8 cellular contexts compared by ENCODE assay signal in genomic region chr1:179877586-179878265, GRCh38. TPM values are rescaled to one million over a fixed set of nuclear protein-coding genes. Genes with fewer than 3 reads are reported as not detected.
DNase-seq lines count a peak whose midpoint lies in the region; ATAC-seq and TF ChIP-seq lines count a peak whose summit lies in the region.

Gene TOR1AIP2, minus strand, starts transcription at chr1:179877803. Its CDS starts 25,138 bp downstream, at chr1:179852665.

- H3K36me3 Mint-ChIP-seq in activated CD4-positive, alpha-beta memory T cell treated with anti-CD3 and anti-CD28 coated beads for 36 hours, result peaks cover 18% of the 10 kb centered on the region

- peak within 1 kb of the TSS; percentile 85 for H3K27ac Mint-ChIP-seq in activated CD4-positive, alpha-beta memory T cell treated with anti-CD3 and anti-CD28 coated beads for 36 hours

- 4 to 5% methylated on average over 31 of the region's 31 CpGs for whole genome bisulfite sequencing in lower leg skin, 2 donors

- H3K4me3 Mint-ChIP-seq in activated CD4-positive, alpha-beta memory T cell treated with anti-CD3 and anti-CD28 coated beads for 36 hours, result peak within 1 kb of the TSS; percentile 97

- CTCF ChIA-PET in activated CD4-positive, alpha-beta memory T cell treated with anti-CD3 and anti-CD28 coated beads for 36 hours (lab: Charles Lee), result interaction anchor here (2.3 kb wide), 1 partner anchor 10 kb away, joined by 12 read pairs; no protein-coding TSS in a partner anchor

- no peaks in the 10 kb centered on the region for H3K27me3 ChIP-seq in dorsolateral prefrontal cortex

- POLR2A ChIA-PET in activated CD4-positive, alpha-beta memory T cell treated with anti-CD3 and anti-CD28 coated beads for 36 hours (lab: Charles Lee), result no interaction called here

- H3K27ac ChIP-seq in C4-2B (peak within 1 kb of the TSS; percentile 58), dorsolateral prefrontal cortex (peak within 1 kb of the TSS; percentile 41 to 90 (median 80))

- DNase-seq in NCI-H774 (lab: John Stamatoyannopoulos, UW), result peak; percentile 89
- peak; percentile 95 for DNase-seq in activated CD4-positive, alpha-beta memory T cell treated with anti-CD3 and anti-CD28 coated beads for 36 hours
- DNase-seq in dorsolateral prefrontal cortex, result peak; percentile 92 to 97 (median 96)
- peak; percentile 91 to 98 for DNase-seq in lower leg skin (ENCODE audit: low spot score in 2 of 2)
- DNase-seq in stimulated activated CD4-positive, alpha-beta T cell treated with anti-CD3 and anti-CD28 coated beads, TNF-alpha, amount 100 ng/mL, for 1 hour (ENCODE audit: low read depth in 3 of 3, low spot score in 1 of 3), result peak; percentile 68 to 76 (median 68)

- peak; percentile 62 for ATAC-seq in GM19351 (IDR thresholded peaks at IDR 0.05; ENCODE audit: unreplicated experiment)
- peak; percentile 61 for ATAC-seq in HG03521 (IDR thresholded peaks at IDR 0.05; ENCODE audit: unreplicated experiment)

- H3K27me3 Mint-ChIP-seq in activated CD4-positive, alpha-beta memory T cell treated with anti-CD3 and anti-CD28 coated beads for 36 hours, result no peaks in the 10 kb centered on the region

- H3K9me3 Mint-ChIP-seq in activated CD4-positive, alpha-beta memory T cell treated with anti-CD3 and anti-CD28 coated beads for 36 hours, result no peaks in the 10 kb centered on the region

- intact Hi-C loops in activated CD4-positive, alpha-beta memory T cell treated with anti-CD3 and anti-CD28 coated beads for 36 hours (cut with micrococcal nuclease), result no loop called here
- intact Hi-C loops in dorsolateral prefrontal cortex (cut with DNase I) (no loop called here), lower leg skin (cut with DNase I; ENCODE audit: low total_unique reads) (no loop called here)

- H3K4me3 ChIP-seq in dorsolateral prefrontal cortex (peak within 1 kb of the TSS; percentile 61 to 93 (median 78)), lower leg skin (ENCODE audit: low read depth, poor library complexity, severe bottlenecking) (peak within 1 kb of the TSS; percentile 72)

- TF ChIP-seq POLR2A in lower leg skin (IDR thresholded peaks at IDR 0.05), result peak in 1 of 2 donors; percentile 92

- TF ChIP-seq CTCF in C4-2B (conservative IDR thresholded peaks at IDR 0.05), result no peak; the same call in 1 of the 2 replicates
- peak in 49 of 56 donors; percentile 10 to 60 (median 35) for TF ChIP-seq CTCF in dorsolateral prefrontal cortex (IDR thresholded peaks at IDR 0.05 in 54 of 56, conservative IDR thresholded peaks at IDR 0.05 in 2 of 56; ENCODE audit: low read depth in 1 of 56, partially characterized antibody in 56 of 56)
- TF ChIP-seq CTCF in lower leg skin (IDR thresholded peaks at IDR 0.05), result no peak

- peaks cover 53% of the 10 kb centered on the region for H3K4me1 Mint-ChIP-seq in activated CD4-positive, alpha-beta memory T cell treated with anti-CD3 and anti-CD28 coated beads for 36 hours (ENCODE audit: low read depth)

RNA-seq across cellular contexts. Expression of gene TOR1AIP2, which starts in this region (rescaled TPM):
- total RNA-seq in activated CD4-positive, alpha-beta memory T cell treated with anti-CD3 and anti-CD28 coated beads for 36 hours, result 10 to 100 TPM; 42.3 to 45.9 TPM
- 10 to 100 TPM; 50.6 to 81.6 (median 65.7) TPM for total RNA-seq in dorsolateral prefrontal cortex
- 100 to 1,000 TPM in 1 of 4 donors, 10 to 100 TPM in 3; 81.5 to 108 (median 91.3) TPM for total RNA-seq in lower leg skin

Comparison
In these comparisons a context has a peak if more than half of its experiments do, and no peak if none do; other contexts are left out.
1. Peak in every context shown above with its lines: DNase-seq, ATAC-seq, H3K4me3 ChIP-seq and H3K27ac ChIP-seq.
2. CTCF ChIP-seq: peak in dorsolateral prefrontal cortex (49 of 56); none in C4-2B (single experiment) and lower leg skin (0 of 3).